1 cellular context compared by ENCODE assay signal in genomic region chr6:31355540-31355988, GRCh38.
TF ChIP-seq lines count a peak whose summit lies in the region.

No MANE protein-coding gene starts in this region.

TF ChIP-seq in GM23338, 12 proteins besides CTCF, POLR2A, EP300 and RAD21 (continued from another document):
- TF ChIP-seq ZNF462 (CRISPR knock-in tag; IDR thresholded peaks at IDR 0.05): no peak
- TF ChIP-seq NANOG (IDR thresholded peaks at IDR 0.05; ENCODE audit: borderline replicate concordance): no peak
- TF ChIP-seq CREB1 (CRISPR knock-in tag; IDR thresholded peaks at IDR 0.05; ENCODE audit: low read depth): no peak
